Comparison of ENCODE assay signal across 1 cellular context in the genomic region with DNA sequence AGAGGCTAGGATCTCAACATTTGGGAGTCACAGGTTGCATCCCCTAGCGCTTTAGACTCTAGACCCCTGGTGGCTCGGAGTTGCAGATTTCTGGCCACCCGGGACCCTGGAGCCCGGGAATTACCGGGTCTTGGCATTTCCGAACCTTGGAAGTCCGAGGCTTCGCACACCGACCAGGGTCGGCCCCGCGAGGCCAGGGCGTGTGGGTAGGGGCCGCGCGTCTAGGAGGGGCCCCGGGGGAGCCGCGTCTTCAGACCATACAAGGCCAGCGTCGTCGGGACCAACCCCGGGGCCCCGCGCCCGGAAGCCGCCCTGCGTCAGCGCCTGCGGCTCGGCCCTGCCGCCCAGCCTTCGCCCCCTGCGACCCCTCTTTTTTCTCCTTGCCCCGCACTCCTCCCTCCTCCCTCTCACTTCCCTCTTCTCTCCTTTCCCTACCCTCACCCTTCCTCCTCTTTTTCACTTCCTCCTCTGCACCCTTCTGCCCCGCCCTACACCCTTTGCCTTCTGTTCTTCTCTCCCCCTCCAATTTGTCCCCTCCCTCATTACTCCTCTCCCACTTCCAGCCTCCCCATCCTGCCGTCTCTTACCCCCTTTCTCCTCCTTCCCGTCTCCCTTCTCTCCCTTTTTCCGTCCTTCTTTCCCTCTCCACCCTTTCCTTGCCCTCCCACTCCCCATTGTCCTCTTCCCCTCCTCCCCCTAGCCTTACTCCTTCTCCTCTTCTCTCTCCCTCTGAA.
A peak's percentile ranks its signal among the peaks of the same experiment; 100 is the strongest.
TF ChIP-seq lines count a peak whose summit lies in the region.

No MANE protein-coding gene starts in this region.

TF ChIP-seq in K562, 482 proteins besides CTCF, POLR2A, EP300 and RAD21 (continued from another document and continues in another):
- TF ChIP-seq, protein P1, sequence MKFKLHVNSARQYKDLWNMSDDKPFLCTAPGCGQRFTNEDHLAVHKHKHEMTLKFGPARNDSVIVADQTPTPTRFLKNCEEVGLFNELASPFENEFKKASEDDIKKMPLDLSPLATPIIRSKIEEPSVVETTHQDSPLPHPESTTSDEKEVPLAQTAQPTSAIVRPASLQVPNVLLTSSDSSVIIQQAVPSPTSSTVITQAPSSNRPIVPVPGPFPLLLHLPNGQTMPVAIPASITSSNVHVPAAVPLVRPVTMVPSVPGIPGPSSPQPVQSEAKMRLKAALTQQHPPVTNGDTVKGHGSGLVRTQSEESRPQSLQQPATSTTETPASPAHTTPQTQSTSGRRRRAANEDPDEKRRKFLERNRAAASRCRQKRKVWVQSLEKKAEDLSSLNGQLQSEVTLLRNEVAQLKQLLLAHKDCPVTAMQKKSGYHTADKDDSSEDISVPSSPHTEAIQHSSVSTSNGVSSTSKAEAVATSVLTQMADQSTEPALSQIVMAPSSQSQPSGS (CRISPR knock-in tag; IDR thresholded peaks at IDR 0.05) = no peak
- TF ChIP-seq ERF (CRISPR knock-in tag; IDR thresholded peaks at IDR 0.05) (peak; percentile 81), ZNF583 (CRISPR knock-in tag; IDR thresholded peaks at IDR 0.05) (no peak), ZNF445 (CRISPR knock-in tag; IDR thresholded peaks at IDR 0.05; ENCODE audit: low read depth) (no peak), ZNF408 (CRISPR knock-in tag; IDR thresholded peaks at IDR 0.05; ENCODE audit: low read depth) (no peak), RBM22 (IDR thresholded peaks at IDR 0.05; ENCODE audit: low read depth, low read length, poor library complexity, severe bottlenecking) (peak; percentile 30), FOS (IDR thresholded peaks at IDR 0.05; ENCODE audit: extremely low read depth, insufficient read length) (no peak), PHB2 (IDR thresholded peaks at IDR 0.05; ENCODE audit: low read depth) (peak; percentile 70; the same call in 1 of the 2 replicates), RHOXF2B (CRISPR knock-in tag; conservative IDR thresholded peaks at IDR 0.05) (no peak), FOXJ2 (tag; IDR thresholded peaks at IDR 0.05) (no peak), RNF2 (IDR thresholded peaks at IDR 0.05) (0 out of 2 replicates have a peak, but pooled peaks have one; percentile 34), BMI1 (IDR thresholded peaks at IDR 0.05; ENCODE audit: low read length) (no peak), SLC30A9 (CRISPR knock-in tag; IDR thresholded peaks at IDR 0.05) (no peak), CHCHD3 (CRISPR knock-in tag; IDR thresholded peaks at IDR 0.05) (no peak), POLR2G (IDR thresholded peaks at IDR 0.05; ENCODE audit: low read depth, low read length) (peak; percentile 86), ARID2 (IDR thresholded peaks at IDR 0.05) (peak; percentile 76), ZFX (CRISPR knock-in tag; IDR thresholded peaks at IDR 0.05) (peak; percentile 61), NCOA1 (IDR thresholded peaks at IDR 0.05; ENCODE audit: low read depth) (peak; percentile 68), ZNF143 (CRISPR knock-in tag; IDR thresholded peaks at IDR 0.05) (0 out of 2 replicates have a peak, but pooled peaks have one; percentile 6), RBBP5 (IDR thresholded peaks at IDR 0.05; ENCODE audit: borderline replicate concordance, insufficient read depth, low read length, poor library complexity, severe bottlenecking) (no peak), ARHGAP35 (IDR thresholded peaks at IDR 0.05; ENCODE audit: partially characterized antibody) (peak; percentile 71), SRSF1 (IDR thresholded peaks at IDR 0.05; ENCODE audit: low read depth, low read length) (no peak), ZNF282 (CRISPR knock-in tag; IDR thresholded peaks at IDR 0.05) (no peak), ZNF197 (CRISPR knock-in tag; IDR thresholded peaks at IDR 0.05; ENCODE audit: low read depth) (peak; percentile 69; the same call in 1 of the 2 replicates), MCM7 (IDR thresholded peaks at IDR 0.05) (peak in 1 of 2 experiments; percentile 77; a peak in 1 of 4 replicates), NELFE (IDR thresholded peaks at IDR 0.05; ENCODE audit: insufficient read depth, insufficient read length) (no peak), ZNF184 (CRISPR knock-in tag; IDR thresholded peaks at IDR 0.05) (no peak), ILF3 (IDR thresholded peaks at IDR 0.05; ENCODE audit: borderline replicate concordance) (peak; percentile 70; the same call in 1 of the 2 replicates), SREBF2 (CRISPR knock-in tag; IDR thresholded peaks at IDR 0.05) (no peak), ZNF668 (CRISPR knock-in tag; IDR thresholded peaks at IDR 0.05) (peak; percentile 33; the same call in 1 of the 2 replicates), ARNT (IDR thresholded peaks at IDR 0.05) (peak; percentile 48 to 69; a peak in 2 of 4 replicates), SREBF1 (IDR thresholded peaks at IDR 0.05; ENCODE audit: borderline replicate concordance, low read depth, low read length) (no peak), E2F3 (CRISPR knock-in tag; IDR thresholded peaks at IDR 0.05) (no peak), PYGO2 (tag; IDR thresholded peaks at IDR 0.05) (no peak), NRF1 (conservative IDR thresholded peaks at IDR 0.05 in 1 of 2, IDR thresholded peaks at IDR 0.05 in 1 of 2) (peak; percentile 45 to 50; a peak in 3 of 4 replicates), JUNB (CRISPR knock-in tag; conservative IDR thresholded peaks at IDR 0.05) (no peak), ZNF707 (CRISPR knock-in tag; conservative IDR thresholded peaks at IDR 0.05) (no peak)
- TF ChIP-seq, protein P2, sequence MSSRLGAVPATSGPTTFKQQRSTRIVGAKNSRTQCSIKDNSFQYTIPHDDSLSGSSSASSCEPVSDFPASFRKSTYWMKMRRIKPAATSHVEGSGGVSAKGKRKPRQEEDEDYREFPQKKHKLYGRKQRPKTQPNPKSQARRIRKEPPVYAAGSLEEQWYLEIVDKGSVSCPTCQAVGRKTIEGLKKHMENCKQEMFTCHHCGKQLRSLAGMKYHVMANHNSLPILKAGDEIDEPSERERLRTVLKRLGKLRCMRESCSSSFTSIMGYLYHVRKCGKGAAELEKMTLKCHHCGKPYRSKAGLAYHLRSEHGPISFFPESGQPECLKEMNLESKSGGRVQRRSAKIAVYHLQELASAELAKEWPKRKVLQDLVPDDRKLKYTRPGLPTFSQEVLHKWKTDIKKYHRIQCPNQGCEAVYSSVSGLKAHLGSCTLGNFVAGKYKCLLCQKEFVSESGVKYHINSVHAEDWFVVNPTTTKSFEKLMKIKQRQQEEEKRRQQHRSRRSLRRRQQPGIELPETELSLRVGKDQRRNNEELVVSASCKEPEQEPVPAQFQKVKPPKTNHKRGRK (tag; IDR thresholded peaks at IDR 0.05) = peak; percentile 95
- TF ChIP-seq, protein P3, sequence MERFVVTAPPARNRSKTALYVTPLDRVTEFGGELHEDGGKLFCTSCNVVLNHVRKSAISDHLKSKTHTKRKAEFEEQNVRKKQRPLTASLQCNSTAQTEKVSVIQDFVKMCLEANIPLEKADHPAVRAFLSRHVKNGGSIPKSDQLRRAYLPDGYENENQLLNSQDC (CRISPR knock-in tag; IDR thresholded peaks at IDR 0.05) = no peak
- TF ChIP-seq, protein P4, sequence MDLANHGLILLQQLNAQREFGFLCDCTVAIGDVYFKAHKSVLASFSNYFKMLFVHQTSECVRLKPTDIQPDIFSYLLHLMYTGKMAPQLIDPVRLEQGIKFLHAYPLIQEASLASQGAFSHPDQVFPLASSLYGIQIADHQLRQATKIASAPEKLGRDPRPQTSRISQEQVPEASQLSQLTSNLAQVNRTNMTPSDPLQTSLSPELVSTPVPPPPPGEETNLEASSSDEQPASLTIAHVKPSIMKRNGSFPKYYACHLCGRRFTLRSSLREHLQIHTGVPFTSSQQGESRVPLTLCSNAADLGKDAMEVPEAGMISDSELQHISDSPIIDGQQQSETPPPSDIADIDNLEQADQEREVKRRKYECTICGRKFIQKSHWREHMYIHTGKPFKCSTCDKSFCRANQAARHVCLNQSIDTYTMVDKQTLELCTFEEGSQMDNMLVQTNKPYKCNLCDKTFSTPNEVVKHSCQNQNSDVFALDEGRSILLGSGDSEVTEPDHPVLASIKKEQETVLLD (IDR thresholded peaks at IDR 0.05) = peak; percentile 79
- TF ChIP-seq, protein P5, sequence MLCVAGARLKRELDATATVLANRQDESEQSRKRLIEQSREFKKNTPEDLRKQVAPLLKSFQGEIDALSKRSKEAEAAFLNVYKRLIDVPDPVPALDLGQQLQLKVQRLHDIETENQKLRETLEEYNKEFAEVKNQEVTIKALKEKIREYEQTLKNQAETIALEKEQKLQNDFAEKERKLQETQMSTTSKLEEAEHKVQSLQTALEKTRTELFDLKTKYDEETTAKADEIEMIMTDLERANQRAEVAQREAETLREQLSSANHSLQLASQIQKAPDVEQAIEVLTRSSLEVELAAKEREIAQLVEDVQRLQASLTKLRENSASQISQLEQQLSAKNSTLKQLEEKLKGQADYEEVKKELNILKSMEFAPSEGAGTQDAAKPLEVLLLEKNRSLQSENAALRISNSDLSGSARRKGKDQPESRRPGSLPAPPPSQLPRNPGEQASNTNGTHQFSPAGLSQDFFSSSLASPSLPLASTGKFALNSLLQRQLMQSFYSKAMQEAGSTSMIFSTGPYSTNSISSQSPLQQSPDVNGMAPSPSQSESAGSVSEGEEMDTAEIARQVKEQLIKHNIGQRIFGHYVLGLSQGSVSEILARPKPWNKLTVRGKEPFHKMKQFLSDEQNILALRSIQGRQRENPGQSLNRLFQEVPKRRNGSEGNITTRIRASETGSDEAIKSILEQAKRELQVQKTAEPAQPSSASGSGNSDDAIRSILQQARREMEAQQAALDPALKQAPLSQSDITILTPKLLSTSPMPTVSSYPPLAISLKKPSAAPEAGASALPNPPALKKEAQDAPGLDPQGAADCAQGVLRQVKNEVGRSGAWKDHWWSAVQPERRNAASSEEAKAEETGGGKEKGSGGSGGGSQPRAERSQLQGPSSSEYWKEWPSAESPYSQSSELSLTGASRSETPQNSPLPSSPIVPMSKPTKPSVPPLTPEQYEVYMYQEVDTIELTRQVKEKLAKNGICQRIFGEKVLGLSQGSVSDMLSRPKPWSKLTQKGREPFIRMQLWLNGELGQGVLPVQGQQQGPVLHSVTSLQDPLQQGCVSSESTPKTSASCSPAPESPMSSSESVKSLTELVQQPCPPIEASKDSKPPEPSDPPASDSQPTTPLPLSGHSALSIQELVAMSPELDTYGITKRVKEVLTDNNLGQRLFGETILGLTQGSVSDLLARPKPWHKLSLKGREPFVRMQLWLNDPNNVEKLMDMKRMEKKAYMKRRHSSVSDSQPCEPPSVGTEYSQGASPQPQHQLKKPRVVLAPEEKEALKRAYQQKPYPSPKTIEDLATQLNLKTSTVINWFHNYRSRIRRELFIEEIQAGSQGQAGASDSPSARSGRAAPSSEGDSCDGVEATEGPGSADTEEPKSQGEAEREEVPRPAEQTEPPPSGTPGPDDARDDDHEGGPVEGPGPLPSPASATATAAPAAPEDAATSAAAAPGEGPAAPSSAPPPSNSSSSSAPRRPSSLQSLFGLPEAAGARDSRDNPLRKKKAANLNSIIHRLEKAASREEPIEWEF (CRISPR knock-in tag; IDR thresholded peaks at IDR 0.05) = no peak
- TF ChIP-seq, protein P6, sequence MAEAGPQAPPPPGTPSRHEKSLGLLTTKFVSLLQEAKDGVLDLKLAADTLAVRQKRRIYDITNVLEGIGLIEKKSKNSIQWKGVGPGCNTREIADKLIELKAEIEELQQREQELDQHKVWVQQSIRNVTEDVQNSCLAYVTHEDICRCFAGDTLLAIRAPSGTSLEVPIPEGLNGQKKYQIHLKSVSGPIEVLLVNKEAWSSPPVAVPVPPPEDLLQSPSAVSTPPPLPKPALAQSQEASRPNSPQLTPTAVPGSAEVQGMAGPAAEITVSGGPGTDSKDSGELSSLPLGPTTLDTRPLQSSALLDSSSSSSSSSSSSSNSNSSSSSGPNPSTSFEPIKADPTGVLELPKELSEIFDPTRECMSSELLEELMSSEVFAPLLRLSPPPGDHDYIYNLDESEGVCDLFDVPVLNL (CRISPR knock-in tag; IDR thresholded peaks at IDR 0.05; ENCODE audit: low read depth) = 0 out of 2 replicates have a peak, but pooled peaks have one; percentile 53
- TF ChIP-seq, protein P7, sequence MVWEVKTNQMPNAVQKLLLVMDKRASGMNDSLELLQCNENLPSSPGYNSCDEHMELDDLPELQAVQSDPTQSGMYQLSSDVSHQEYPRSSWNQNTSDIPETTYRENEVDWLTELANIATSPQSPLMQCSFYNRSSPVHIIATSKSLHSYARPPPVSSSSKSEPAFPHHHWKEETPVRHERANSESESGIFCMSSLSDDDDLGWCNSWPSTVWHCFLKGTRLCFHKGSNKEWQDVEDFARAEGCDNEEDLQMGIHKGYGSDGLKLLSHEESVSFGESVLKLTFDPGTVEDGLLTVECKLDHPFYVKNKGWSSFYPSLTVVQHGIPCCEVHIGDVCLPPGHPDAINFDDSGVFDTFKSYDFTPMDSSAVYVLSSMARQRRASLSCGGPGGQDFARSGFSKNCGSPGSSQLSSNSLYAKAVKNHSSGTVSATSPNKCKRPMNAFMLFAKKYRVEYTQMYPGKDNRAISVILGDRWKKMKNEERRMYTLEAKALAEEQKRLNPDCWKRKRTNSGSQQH (CRISPR knock-in tag; IDR thresholded peaks at IDR 0.05) = peak; percentile 83; the same call in 1 of the 2 replicates
- TF ChIP-seq, protein P8, sequence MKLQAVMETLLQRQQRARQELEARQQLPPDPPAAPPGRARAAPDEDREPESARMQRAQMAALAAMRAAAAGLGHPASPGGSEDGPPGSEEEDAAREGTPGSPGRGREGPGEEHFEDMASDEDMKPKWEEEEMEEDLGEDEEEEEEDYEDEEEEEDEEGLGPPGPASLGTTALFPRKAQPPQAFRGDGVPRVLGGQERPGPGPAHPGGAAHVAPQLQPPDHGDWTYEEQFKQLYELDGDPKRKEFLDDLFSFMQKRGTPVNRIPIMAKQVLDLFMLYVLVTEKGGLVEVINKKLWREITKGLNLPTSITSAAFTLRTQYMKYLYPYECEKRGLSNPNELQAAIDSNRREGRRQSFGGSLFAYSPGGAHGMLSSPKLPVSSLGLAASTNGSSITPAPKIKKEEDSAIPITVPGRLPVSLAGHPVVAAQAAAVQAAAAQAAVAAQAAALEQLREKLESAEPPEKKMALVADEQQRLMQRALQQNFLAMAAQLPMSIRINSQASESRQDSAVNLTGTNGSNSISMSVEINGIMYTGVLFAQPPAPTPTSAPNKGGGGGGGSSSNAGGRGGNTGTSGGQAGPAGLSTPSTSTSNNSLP (IDR thresholded peaks at IDR 0.05; ENCODE audit: borderline replicate concordance, low read depth, low read length) = no peak
- TF ChIP-seq, protein P9, sequence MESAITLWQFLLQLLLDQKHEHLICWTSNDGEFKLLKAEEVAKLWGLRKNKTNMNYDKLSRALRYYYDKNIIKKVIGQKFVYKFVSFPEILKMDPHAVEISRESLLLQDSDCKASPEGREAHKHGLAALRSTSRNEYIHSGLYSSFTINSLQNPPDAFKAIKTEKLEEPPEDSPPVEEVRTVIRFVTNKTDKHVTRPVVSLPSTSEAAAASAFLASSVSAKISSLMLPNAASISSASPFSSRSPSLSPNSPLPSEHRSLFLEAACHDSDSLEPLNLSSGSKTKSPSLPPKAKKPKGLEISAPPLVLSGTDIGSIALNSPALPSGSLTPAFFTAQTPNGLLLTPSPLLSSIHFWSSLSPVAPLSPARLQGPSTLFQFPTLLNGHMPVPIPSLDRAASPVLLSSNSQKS (CRISPR knock-in tag; IDR thresholded peaks at IDR 0.05) = no peak
